In the genomic region with DNA sequence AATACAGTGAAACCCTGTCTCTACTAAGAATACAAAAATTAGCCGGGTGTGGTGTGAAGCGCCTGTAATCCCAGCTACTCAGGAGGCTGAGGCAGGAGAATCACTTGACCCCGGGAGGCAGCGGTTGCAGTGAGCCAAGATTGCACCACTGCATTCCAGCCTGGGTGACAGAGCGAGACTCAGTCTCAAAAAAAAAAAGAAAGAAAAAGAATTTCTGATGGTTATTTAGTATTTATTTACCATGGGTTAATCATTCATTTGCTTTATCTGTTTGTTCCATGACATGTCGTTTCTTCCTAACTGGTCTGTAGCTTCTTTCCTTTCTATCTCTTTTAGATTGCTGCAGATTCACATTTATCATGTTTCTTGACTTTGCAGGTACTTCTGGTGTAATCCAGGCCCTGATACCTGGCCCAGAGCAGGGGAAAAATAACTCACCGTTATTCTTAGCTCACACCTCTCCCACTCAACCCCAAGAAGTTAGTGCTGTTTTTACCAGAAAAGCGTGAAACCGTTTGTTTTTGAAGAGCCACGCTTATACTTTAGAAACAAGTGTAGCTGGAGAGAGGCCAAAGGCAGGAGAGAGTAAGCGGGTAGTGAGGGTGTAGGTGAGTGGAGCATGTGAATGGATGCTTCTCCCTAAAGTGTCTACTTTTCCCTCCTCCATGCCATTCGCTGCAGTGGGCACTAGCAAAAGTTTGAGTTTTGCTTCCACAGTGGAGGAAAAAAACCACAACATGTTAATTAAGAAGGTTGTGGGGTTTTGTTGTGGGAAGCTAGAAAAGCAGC, we compare ENCODE assay signal across 1 cellular context.
TF ChIP-seq lines count a peak whose summit lies in the region.

No MANE protein-coding gene starts in this region.

TF ChIP-seq in HepG2, 621 proteins besides CTCF, POLR2A, EP300 and RAD21 (continued from another document and continues in another):
- TF ChIP-seq, protein P1, sequence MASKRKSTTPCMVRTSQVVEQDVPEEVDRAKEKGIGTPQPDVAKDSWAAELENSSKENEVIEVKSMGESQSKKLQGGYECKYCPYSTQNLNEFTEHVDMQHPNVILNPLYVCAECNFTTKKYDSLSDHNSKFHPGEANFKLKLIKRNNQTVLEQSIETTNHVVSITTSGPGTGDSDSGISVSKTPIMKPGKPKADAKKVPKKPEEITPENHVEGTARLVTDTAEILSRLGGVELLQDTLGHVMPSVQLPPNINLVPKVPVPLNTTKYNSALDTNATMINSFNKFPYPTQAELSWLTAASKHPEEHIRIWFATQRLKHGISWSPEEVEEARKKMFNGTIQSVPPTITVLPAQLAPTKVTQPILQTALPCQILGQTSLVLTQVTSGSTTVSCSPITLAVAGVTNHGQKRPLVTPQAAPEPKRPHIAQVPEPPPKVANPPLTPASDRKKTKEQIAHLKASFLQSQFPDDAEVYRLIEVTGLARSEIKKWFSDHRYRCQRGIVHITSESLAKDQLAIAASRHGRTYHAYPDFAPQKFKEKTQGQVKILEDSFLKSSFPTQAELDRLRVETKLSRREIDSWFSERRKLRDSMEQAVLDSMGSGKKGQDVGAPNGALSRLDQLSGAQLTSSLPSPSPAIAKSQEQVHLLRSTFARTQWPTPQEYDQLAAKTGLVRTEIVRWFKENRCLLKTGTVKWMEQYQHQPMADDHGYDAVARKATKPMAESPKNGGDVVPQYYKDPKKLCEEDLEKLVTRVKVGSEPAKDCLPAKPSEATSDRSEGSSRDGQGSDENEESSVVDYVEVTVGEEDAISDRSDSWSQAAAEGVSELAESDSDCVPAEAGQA (IDR thresholded peaks at IDR 0.05; ENCODE audit: low read depth) = no peak
- TF ChIP-seq, protein P1 (CRISPR knock-in tag; IDR thresholded peaks at IDR 0.05; ENCODE audit: borderline replicate concordance) = no peak
- TF ChIP-seq ZNF530 (CRISPR knock-in tag; IDR thresholded peaks at IDR 0.05; ENCODE audit: low read depth) (no peak), TEAD3 (CRISPR knock-in tag; optimal IDR thresholded peaks at IDR 0.05; ENCODE audit: borderline replicate concordance) (peak; percentile 93), ATM (IDR thresholded peaks at IDR 0.05; ENCODE audit: borderline replicate concordance) (no peak), GLI4 (CRISPR knock-in tag; IDR thresholded peaks at IDR 0.05; ENCODE audit: borderline replicate concordance) (no peak), SMARCE1 (IDR thresholded peaks at IDR 0.05; ENCODE audit: borderline replicate concordance) (no peak), ETV6 (CRISPR knock-in tag; conservative IDR thresholded peaks at IDR 0.05) (no peak), RCOR2 (CRISPR knock-in tag; IDR thresholded peaks at IDR 0.05) (peak; percentile 66), JARID2 (CRISPR knock-in tag; IDR thresholded peaks at IDR 0.05; ENCODE audit: insufficient replicate concordance) (no peak), KMT2A (CRISPR knock-in tag; IDR thresholded peaks at IDR 0.05) (no peak), ZNF251 (CRISPR knock-in tag; IDR thresholded peaks at IDR 0.05) (no peak), ZNF441 (CRISPR knock-in tag; IDR thresholded peaks at IDR 0.05; ENCODE audit: borderline replicate concordance) (no peak), ZNF17 (CRISPR knock-in tag; IDR thresholded peaks at IDR 0.05) (no peak), MTA3 (CRISPR knock-in tag; IDR thresholded peaks at IDR 0.05) (no peak), SP140L (CRISPR knock-in tag; IDR thresholded peaks at IDR 0.05; ENCODE audit: borderline replicate concordance) (no peak), ZFP37 (CRISPR knock-in tag; IDR thresholded peaks at IDR 0.05; ENCODE audit: borderline replicate concordance) (no peak), NFIC (IDR thresholded peaks at IDR 0.05; ENCODE audit: low read length) (no peak), ZNF274 (CRISPR knock-in tag; IDR thresholded peaks at IDR 0.05) (no peak), MAFF (IDR thresholded peaks at IDR 0.05; ENCODE audit: low read depth, low read length) (no peak), MTA1 (CRISPR knock-in tag; IDR thresholded peaks at IDR 0.05; ENCODE audit: borderline replicate concordance) (no peak), FOXM1 (CRISPR knock-in tag; IDR thresholded peaks at IDR 0.05) (no peak), ZMYM3 (CRISPR knock-in tag; IDR thresholded peaks at IDR 0.05) (peak; percentile 66), CC2D1A (CRISPR knock-in tag; IDR thresholded peaks at IDR 0.05) (no peak), KLF12 (CRISPR knock-in tag; IDR thresholded peaks at IDR 0.05; ENCODE audit: borderline replicate concordance) (no peak), MAFG (CRISPR knock-in tag; IDR thresholded peaks at IDR 0.05) (no peak), ZNF570 (CRISPR knock-in tag; IDR thresholded peaks at IDR 0.05; ENCODE audit: borderline replicate concordance) (no peak), FOXC1 (CRISPR knock-in tag; IDR thresholded peaks at IDR 0.05; ENCODE audit: borderline replicate concordance) (no peak), POGZ (CRISPR knock-in tag; IDR thresholded peaks at IDR 0.05) (peak; percentile 35; the same call in 1 of the 2 replicates), ZIK1 (CRISPR knock-in tag; IDR thresholded peaks at IDR 0.05; ENCODE audit: borderline replicate concordance, low read depth) (no peak), DNMT1 (CRISPR knock-in tag; IDR thresholded peaks at IDR 0.05) (no peak), AKAP8 (CRISPR knock-in tag; IDR thresholded peaks at IDR 0.05) (no peak), ZNF788 (CRISPR knock-in tag; IDR thresholded peaks at IDR 0.05; ENCODE audit: borderline replicate concordance) (no peak), KLF6 (CRISPR knock-in tag; IDR thresholded peaks at IDR 0.05) (no peak)
- TF ChIP-seq, protein P2, sequence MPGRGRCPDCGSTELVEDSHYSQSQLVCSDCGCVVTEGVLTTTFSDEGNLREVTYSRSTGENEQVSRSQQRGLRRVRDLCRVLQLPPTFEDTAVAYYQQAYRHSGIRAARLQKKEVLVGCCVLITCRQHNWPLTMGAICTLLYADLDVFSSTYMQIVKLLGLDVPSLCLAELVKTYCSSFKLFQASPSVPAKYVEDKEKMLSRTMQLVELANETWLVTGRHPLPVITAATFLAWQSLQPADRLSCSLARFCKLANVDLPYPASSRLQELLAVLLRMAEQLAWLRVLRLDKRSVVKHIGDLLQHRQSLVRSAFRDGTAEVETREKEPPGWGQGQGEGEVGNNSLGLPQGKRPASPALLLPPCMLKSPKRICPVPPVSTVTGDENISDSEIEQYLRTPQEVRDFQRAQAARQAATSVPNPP (CRISPR knock-in tag; IDR thresholded peaks at IDR 0.05) = no peak
- TF ChIP-seq, protein P3, sequence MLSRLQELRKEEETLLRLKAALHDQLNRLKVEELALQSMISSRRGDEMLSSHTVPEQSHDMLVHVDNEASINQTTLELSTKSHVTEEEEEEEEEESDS (CRISPR knock-in tag; IDR thresholded peaks at IDR 0.05; ENCODE audit: borderline replicate concordance) = no peak
- TF ChIP-seq, protein P4, sequence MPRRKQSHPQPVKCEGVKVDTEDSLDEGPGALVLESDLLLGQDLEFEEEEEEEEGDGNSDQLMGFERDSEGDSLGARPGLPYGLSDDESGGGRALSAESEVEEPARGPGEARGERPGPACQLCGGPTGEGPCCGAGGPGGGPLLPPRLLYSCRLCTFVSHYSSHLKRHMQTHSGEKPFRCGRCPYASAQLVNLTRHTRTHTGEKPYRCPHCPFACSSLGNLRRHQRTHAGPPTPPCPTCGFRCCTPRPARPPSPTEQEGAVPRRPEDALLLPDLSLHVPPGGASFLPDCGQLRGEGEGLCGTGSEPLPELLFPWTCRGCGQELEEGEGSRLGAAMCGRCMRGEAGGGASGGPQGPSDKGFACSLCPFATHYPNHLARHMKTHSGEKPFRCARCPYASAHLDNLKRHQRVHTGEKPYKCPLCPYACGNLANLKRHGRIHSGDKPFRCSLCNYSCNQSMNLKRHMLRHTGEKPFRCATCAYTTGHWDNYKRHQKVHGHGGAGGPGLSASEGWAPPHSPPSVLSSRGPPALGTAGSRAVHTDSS (CRISPR knock-in tag; conservative IDR thresholded peaks at IDR 0.05) = no peak
- TF ChIP-seq, protein P5, sequence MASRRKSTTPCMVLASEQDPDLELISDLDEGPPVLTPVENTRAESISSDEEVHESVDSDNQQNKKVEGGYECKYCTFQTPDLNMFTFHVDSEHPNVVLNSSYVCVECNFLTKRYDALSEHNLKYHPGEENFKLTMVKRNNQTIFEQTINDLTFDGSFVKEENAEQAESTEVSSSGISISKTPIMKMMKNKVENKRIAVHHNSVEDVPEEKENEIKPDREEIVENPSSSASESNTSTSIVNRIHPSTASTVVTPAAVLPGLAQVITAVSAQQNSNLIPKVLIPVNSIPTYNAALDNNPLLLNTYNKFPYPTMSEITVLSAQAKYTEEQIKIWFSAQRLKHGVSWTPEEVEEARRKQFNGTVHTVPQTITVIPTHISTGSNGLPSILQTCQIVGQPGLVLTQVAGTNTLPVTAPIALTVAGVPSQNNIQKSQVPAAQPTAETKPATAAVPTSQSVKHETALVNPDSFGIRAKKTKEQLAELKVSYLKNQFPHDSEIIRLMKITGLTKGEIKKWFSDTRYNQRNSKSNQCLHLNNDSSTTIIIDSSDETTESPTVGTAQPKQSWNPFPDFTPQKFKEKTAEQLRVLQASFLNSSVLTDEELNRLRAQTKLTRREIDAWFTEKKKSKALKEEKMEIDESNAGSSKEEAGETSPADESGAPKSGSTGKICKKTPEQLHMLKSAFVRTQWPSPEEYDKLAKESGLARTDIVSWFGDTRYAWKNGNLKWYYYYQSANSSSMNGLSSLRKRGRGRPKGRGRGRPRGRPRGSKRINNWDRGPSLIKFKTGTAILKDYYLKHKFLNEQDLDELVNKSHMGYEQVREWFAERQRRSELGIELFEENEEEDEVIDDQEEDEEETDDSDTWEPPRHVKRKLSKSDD (CRISPR knock-in tag; IDR thresholded peaks at IDR 0.05; ENCODE audit: low read depth) = no peak
- TF ChIP-seq, protein P6, sequence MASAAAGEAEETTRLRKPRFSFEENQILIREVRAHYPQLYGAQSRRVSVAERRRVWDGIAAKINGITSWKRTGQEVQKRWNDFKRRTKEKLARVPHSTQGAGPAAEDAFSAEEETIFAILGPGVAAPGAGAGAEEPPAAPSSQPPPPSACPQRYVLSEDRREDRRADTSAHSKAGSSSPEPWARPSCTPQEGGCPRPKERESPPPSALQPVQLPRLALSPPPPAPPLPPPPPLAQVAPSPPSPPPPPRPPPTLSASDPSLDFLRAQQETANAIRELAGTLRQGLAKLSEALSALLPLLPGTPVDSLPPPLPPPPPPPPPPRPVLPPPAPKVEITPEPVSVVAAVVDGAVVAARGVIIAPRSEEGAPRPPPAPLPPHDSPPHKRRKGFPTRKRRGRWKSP (CRISPR knock-in tag; IDR thresholded peaks at IDR 0.05) = no peak
- TF ChIP-seq, protein P7, sequence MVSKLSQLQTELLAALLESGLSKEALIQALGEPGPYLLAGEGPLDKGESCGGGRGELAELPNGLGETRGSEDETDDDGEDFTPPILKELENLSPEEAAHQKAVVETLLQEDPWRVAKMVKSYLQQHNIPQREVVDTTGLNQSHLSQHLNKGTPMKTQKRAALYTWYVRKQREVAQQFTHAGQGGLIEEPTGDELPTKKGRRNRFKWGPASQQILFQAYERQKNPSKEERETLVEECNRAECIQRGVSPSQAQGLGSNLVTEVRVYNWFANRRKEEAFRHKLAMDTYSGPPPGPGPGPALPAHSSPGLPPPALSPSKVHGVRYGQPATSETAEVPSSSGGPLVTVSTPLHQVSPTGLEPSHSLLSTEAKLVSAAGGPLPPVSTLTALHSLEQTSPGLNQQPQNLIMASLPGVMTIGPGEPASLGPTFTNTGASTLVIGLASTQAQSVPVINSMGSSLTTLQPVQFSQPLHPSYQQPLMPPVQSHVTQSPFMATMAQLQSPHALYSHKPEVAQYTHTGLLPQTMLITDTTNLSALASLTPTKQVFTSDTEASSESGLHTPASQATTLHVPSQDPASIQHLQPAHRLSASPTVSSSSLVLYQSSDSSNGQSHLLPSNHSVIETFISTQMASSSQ (IDR thresholded peaks at IDR 0.05; ENCODE audit: low read depth) = peak; percentile 76
- TF ChIP-seq, protein P7 (CRISPR knock-in tag; IDR thresholded peaks at IDR 0.05; ENCODE audit: borderline replicate concordance) = peak; percentile 81; the same call in 1 of the 2 replicates
